In genomic region chr14:68757618-68758081, GRCh38 we compare ENCODE assay signal across 13 cellular contexts. TPM values are rescaled to one million over a fixed set of nuclear protein-coding genes. Genes with fewer than 3 reads are reported as not detected.
DNase-seq lines count a peak whose midpoint lies in the region; ATAC-seq, FAIRE-seq and TF ChIP-seq lines count a peak whose summit lies in the region.
"Had no signal": no experiment of that assay in that cellular context is flagged by ENCODE, and none has a peak within 500 bp of the region (broad histone marks: within the 10 kb centered on the region; RNA-seq: fewer than 3 reads in every experiment).

No MANE protein-coding gene starts in this region.

- no peak for TF ChIP-seq CTCF in activated B cell treated with CpG ODN at 0.5 μM for 24 hours (IDR thresholded peaks at IDR 0.05)
- TF ChIP-seq CTCF in left lung (IDR thresholded peaks at IDR 0.05): no peak

- intact Hi-C loops in activated B cell treated with CpG ODN at 0.5 μM for 24 hours (cut with micrococcal nuclease) (loop anchor here (2.0 kb wide), 1 partner anchor 15 kb away; no protein-coding TSS in a partner anchor), left lung (cut with DNase I) (no loop called here)

- no peaks in the 10 kb centered on the region for H3K36me3 Mint-ChIP-seq in activated B cell treated with CpG ODN at 0.5 μM for 24 hours (ENCODE audit: low read depth)
- H3K36me3 Mint-ChIP-seq in stimulated activated naive B cell treated with anti-CD40 and anti-IgM and Interleukin-4, amounts not matched to agents 10 μg/mL and 1 μg/mL and 100 μg/mL, for 72 hours: no peaks in the 10 kb centered on the region

- no peaks in the 10 kb centered on the region for H3K27me3 ChIP-seq in left lung

- H3K27me3 Mint-ChIP-seq in activated B cell treated with CpG ODN at 0.5 μM for 24 hours: no peaks in the 10 kb centered on the region
- H3K27me3 Mint-ChIP-seq in stimulated activated naive B cell treated with anti-CD40 and anti-IgM and Interleukin-4, amounts not matched to agents 10 μg/mL and 1 μg/mL and 100 μg/mL, for 72 hours: no peaks in the 10 kb centered on the region

- CTCF ChIA-PET in activated B cell treated with CpG ODN at 0.5 μM for 24 hours (lab: Charles Lee): interaction anchor here (1.1 kb wide), 1 partner anchor 18 kb away, joined by 3 read pairs; no protein-coding TSS in a partner anchor

- POLR2A ChIA-PET in activated B cell treated with CpG ODN at 0.5 μM for 24 hours (lab: Charles Lee): interaction anchor here (0.8 to 1.7 kb wide), 12 partner anchors 12 to 477 kb away, joined by 3 to 14 read pairs (median 4); partner anchors contain the start of gene ZFP36L1

- H3K4me1 ChIP-seq in left lung: peaks cover 8 to 40% of the 10 kb centered on the region in 2 donors

- no peaks in the 10 kb centered on the region for H3K9me3 ChIP-seq in left lung

- no peak overlapping the region for H3K4me3 Mint-ChIP-seq in activated B cell treated with CpG ODN at 0.5 μM for 24 hours
- peak overlapping the region in 1 of 2 donors; percentile 22 for H3K4me3 Mint-ChIP-seq in stimulated activated naive B cell treated with anti-CD40 and anti-IgM and Interleukin-4, amounts not matched to agents 10 μg/mL and 1 μg/mL and 100 μg/mL, for 72 hours

- ATAC-seq in activated B cell treated with CpG ODN at 0.5 μM for 24 hours (ENCODE audit: low read depth): peak; percentile 88
- ATAC-seq in left lung: peak; percentile 72
- ATAC-seq in stimulated activated naive B cell treated with anti-CD40 and anti-IgM and Interleukin-4, amounts not matched to agents 10 μg/mL and 1 μg/mL and 100 μg/mL, for 72 hours (replicated peaks): peak; percentile 94 to 95
- ATAC-seq in HG03469 (IDR thresholded peaks at IDR 0.05; ENCODE audit: unreplicated experiment): no peak
- ATAC-seq: stimulated activated naive CD8-positive, alpha-beta T cell treated with anti-CD3 and anti-CD28 coated beads, Interleukin-15, Interleukin-2, amounts not matched to agents 100 U/mL and 50 U/mL, for 24 hours had no signal

- FAIRE-seq in H54 (lab: Jason Lieb, UNC): no peak
- FAIRE-seq: frontal cortex, GM12892 had no signal

- peak overlapping the region in 1 of 2 donors; percentile 7 for H3K27ac ChIP-seq in left lung
- H3K27ac ChIP-seq: parathyroid adenoma had no signal

- TF ChIP-seq POLR2A in H54 (IDR thresholded peaks at IDR 0.05; ENCODE audit: low read depth, low read length): no peak

- H3K36me3 ChIP-seq in left lung: no peaks in the 10 kb centered on the region

- peaks cover 33% of the 10 kb centered on the region for H3K4me1 Mint-ChIP-seq in activated B cell treated with CpG ODN at 0.5 μM for 24 hours
- peaks cover 32 to 58% of the 10 kb centered on the region in 2 donors for H3K4me1 Mint-ChIP-seq in stimulated activated naive B cell treated with anti-CD40 and anti-IgM and Interleukin-4, amounts not matched to agents 10 μg/mL and 1 μg/mL and 100 μg/mL, for 72 hours

- DNase-seq in KBM-7 (peak; percentile 96), activated B cell treated with CpG ODN at 0.5 μM for 24 hours (no peak), left lung (peak; percentile 80 to 85), H54 (ENCODE audit: insufficient read length, low spot score) (no peak), activated gamma-delta T cell (lab: John Stamatoyannopoulos, UW) (no peak)
- DNase-seq in stimulated activated naive B cell treated with anti-CD40 and anti-IgM and Interleukin-4, amounts not matched to agents 10 μg/mL and 1 μg/mL and 100 μg/mL, for 72 hours: peak; percentile 63
- DNase-seq: activated CD4-positive, alpha-beta T cell treated with anti-CD3 and anti-CD28 coated beads for 4 hours; GOT3; stimulated activated naive CD8-positive, alpha-beta T cell treated with anti-CD3 and anti-CD28 coated beads, Interleukin-15, Interleukin-2, amounts not matched to agents 100 U/mL and 50 U/mL, for 24 hours had no signal

- H3K27ac Mint-ChIP-seq in activated B cell treated with CpG ODN at 0.5 μM for 24 hours: peak overlapping the region; percentile 18
- H3K27ac Mint-ChIP-seq in stimulated activated naive B cell treated with anti-CD40 and anti-IgM and Interleukin-4, amounts not matched to agents 10 μg/mL and 1 μg/mL and 100 μg/mL, for 72 hours: peak overlapping the region; percentile 73

- no peaks in the 10 kb centered on the region for H3K9me3 Mint-ChIP-seq in activated B cell treated with CpG ODN at 0.5 μM for 24 hours
- no peaks in the 10 kb centered on the region for H3K9me3 Mint-ChIP-seq in stimulated activated naive B cell treated with anti-CD40 and anti-IgM and Interleukin-4, amounts not matched to agents 10 μg/mL and 1 μg/mL and 100 μg/mL, for 72 hours

- in situ Hi-C loops in KBM-7 (cut with MboI; ENCODE audit: low pct_unique_long_range_greater_than_20kb, low sequenced_read_pairs): no loop called here

- no peak overlapping the region for H3K4me3 ChIP-seq in left lung

RNA-seq across cellular contexts. Expression of gene ZFP36L1, which starts 35.2 kb away (rescaled TPM):
- total RNA-seq in activated B cell treated with CpG ODN at 0.5 μM for 24 hours (814 and 884 TPM in 2 replicates), left lung (100 to 1,000 TPM; 292 to 395 TPM)

Comparison
In these comparisons a context has a peak if more than half of its experiments do, and no peak if none do; other contexts are left out.
1. DNase-seq: peak in KBM-7 (single experiment), left lung (2 of 2) and stimulated activated naive B cell treated with anti-CD40 and anti-IgM and Interleukin-4, amounts not matched to agents 10 μg/mL and 1 μg/mL and 100 μg/mL, for 72 hours (single experiment); none in activated B cell treated with CpG ODN at 0.5 μM for 24 hours (single experiment), H54 (single experiment) and activated gamma-delta T cell (single experiment).